Comparison of ENCODE assay signal across 22 cellular contexts in the genomic region with DNA sequence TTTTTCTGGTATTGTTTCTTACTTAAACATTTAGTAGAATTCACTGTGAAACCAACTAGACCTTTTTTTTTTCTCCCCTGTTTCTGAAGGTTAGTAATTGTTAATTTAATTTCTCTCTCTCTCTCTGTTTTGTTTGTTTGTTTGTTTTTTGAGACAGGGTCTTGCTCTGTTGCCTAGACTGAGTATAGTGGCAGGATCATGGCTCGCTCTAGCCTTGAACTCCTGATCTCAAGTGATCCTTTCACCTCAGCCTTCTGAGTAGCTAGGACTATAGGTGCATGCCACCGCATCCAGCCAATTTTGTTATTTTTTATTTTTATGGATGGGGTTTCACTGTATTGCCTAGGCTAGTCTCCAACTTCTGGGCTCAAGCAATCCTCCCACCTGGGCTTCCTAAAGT.
DNase-seq lines count a peak whose midpoint lies in the region; ATAC-seq, FAIRE-seq and TF ChIP-seq lines count a peak whose summit lies in the region.
"Had no signal": no experiment of that assay in that cellular context is flagged by ENCODE, and none has a peak within 500 bp of the region (broad histone marks: within the 10 kb centered on the region; RNA-seq: fewer than 3 reads in every experiment).

No MANE protein-coding gene starts in this region.

- H2BK5ac ChIP-seq in H9 (ENCODE audit: insufficient read length, low read length), result peak overlapping the region; percentile 86

- no peak overlapping the region for H2BK15ac ChIP-seq in H9 (ENCODE audit: low read depth, low read length)

- SMC1A ChIA-PET in GM12878 (lab: Charles Lee; ENCODE audit: uncharacterized antibody, unreplicated experiment), result interaction anchor here (0.6 kb wide), 1 partner anchor 27 kb away, joined by 3 read pairs; no protein-coding TSS in a partner anchor

- H2AK5ac ChIP-seq in H9 (ENCODE audit: insufficient read length, low read length), result no peak overlapping the region

- H3K4me3 Mint-ChIP-seq in H9, result peak overlapping the region; percentile 82 to 93
- H3K4me3 Mint-ChIP-seq in neural progenitor cell, result peak overlapping the region; percentile 81
- H3K4me3 Mint-ChIP-seq: activated naive CD8-positive, alpha-beta T cell treated with anti-CD3 and anti-CD28 coated beads for 36 hours; activated T-helper 1 cell treated with anti-CD3 and anti-CD28 coated beads, Interleukin-12 subunit alpha, Interleukin-12 subunit beta, Interleukin-2, Interleukin-4 antibody, amounts not matched to agents 30 ng/mL and 10 ng/mL and 1 ng/mL, durations not matched to agents 14 hours and 24 hours and 36 hours had no signal

- no peak overlapping the region for H2BK12ac ChIP-seq in H9 (ENCODE audit: insufficient read length, low read depth, low read length)

- no peak overlapping the region for H3K18ac ChIP-seq in H9 (ENCODE audit: insufficient read length, low read depth, low read length)

- H3K4me2 ChIP-seq in H9 (ENCODE audit: insufficient read depth, insufficient read length, low read length) (peak overlapping the region; percentile 71), GM12878 (ENCODE audit: control insufficient read depth, insufficient read depth) (no peak overlapping the region), neural progenitor cell (peak overlapping the region; percentile 88)

- in situ Hi-C loops in GM12878 (cut with MboI) (no loop called here), HAP-1 (cut with MboI; ENCODE audit: low sequenced_read_pairs) (no loop called here)

- DNase-seq in H9 (no peak), GM12878 (ENCODE audit: low read depth, low spot score) (no peak), iPS DF 6.9 (ENCODE audit: low read depth, low spot score) (no peak), neural progenitor cell (ENCODE audit: low spot score) (no peak), HAP-1 (ENCODE audit: low spot score in 2 of 2) (no peak), NCI-H748 treated with DMSO at 0.1 percent for 48 hours (lab: John Stamatoyannopoulos, UW) (no peak)
- DNase-seq in stimulated activated CD4-positive, alpha-beta T cell treated with anti-CD3 and anti-CD28 coated beads, Interleukin-1b, Interleukin-23, amount 100 ng/mL, for 48 hours, result no peak
- DNase-seq: activated naive CD8-positive, alpha-beta T cell treated with anti-CD3 and anti-CD28 coated beads for 36 hours; CD4-positive, alpha-beta memory T cell; cortex of kidney; foreskin fibroblast; hypothalamus; Kasumi-1; left cardiac atrium; midbrain; NCI-H526 had no signal

- TF ChIP-seq RAD21 in GM12878 (IDR thresholded peaks at IDR 0.05; ENCODE audit: insufficient read depth, low read depth, low read length), result no peak

- H3K9me3 Mint-ChIP-seq in H9, result peaks cover 0 to 6% of the 10 kb centered on the region in 2 experiments; a peak in 2 of 5 replicates
- peaks cover 21% of the 10 kb centered on the region for H3K9me3 Mint-ChIP-seq in neural progenitor cell
- H3K9me3 Mint-ChIP-seq: activated naive CD8-positive, alpha-beta T cell treated with anti-CD3 and anti-CD28 coated beads for 36 hours; activated T-helper 1 cell treated with anti-CD3 and anti-CD28 coated beads, Interleukin-12 subunit alpha, Interleukin-12 subunit beta, Interleukin-2, Interleukin-4 antibody, amounts not matched to agents 30 ng/mL and 10 ng/mL and 1 ng/mL, durations not matched to agents 14 hours and 24 hours and 36 hours had no signal

- POLR2A ChIA-PET in GM12878 (lab: Charles Lee), result no interaction called here

- H4K20me1 ChIP-seq in H9 (ENCODE audit: control insufficient read depth, insufficient read depth, insufficient read length) (no peaks in the 10 kb centered on the region), GM12878 (ENCODE audit: control insufficient read depth, insufficient read depth) (no peaks in the 10 kb centered on the region), neural progenitor cell (ENCODE audit: low read depth) (peaks cover 17% of the 10 kb centered on the region)

- no peak for TF ChIP-seq CTCF in H9 (conservative IDR thresholded peaks at IDR 0.05)
- TF ChIP-seq CTCF in GM12878 (IDR thresholded peaks at IDR 0.05 in 2 of 3, conservative IDR thresholded peaks at IDR 0.05 in 1 of 3; ENCODE audit: control insufficient read depth in 2 of 3, extremely low read depth in 1 of 3, insufficient read depth in 1 of 3, low read depth in 3 of 3, low read length in 3 of 3), result no peak
- TF ChIP-seq CTCF in neural progenitor cell (IDR thresholded peaks at IDR 0.05), result no peak

- WGBS in H9 (ENCODE audit: extremely low coverage, insufficient read length, low lambda C conversion rate), result no CpG with 5 or more reads among the region's 2 CpGs
- WGBS in GM12878 (ENCODE audit: insufficient coverage, insufficient replicate concordance, low lambda C conversion rate, missing lambda C conversion rate), result 93% methylated on average over 2 of the region's 2 CpGs
- no CpG with 5 or more reads among the region's 2 CpGs for WGBS in iPS DF 6.9 (ENCODE audit: insufficient coverage, insufficient read length)

- H3K23ac ChIP-seq in H9 (ENCODE audit: insufficient read length, low read depth, low read length), result no peak overlapping the region

- RAD21 ChIA-PET in GM12878 (lab: Charles Lee; ENCODE audit: unreplicated experiment), result no interaction called here

- H3K4me1 ChIP-seq in H9 (ENCODE audit: insufficient read depth, low read length), result no peaks in the 10 kb centered on the region; the same call in 1 of the 2 replicates
- H3K4me1 ChIP-seq in GM12878 (ENCODE audit: control insufficient read depth, insufficient read depth, low read length), result peaks cover 8% of the 10 kb centered on the region; the same call in 1 of the 2 replicates
- H3K4me1 ChIP-seq in iPS DF 6.9 (ENCODE audit: control insufficient read depth, insufficient read depth, low read length), result peaks cover 4% of the 10 kb centered on the region; the same call in 1 of the 2 replicates
- peaks cover 21% of the 10 kb centered on the region for H3K4me1 ChIP-seq in neural progenitor cell
- H3K4me1 ChIP-seq in HAP-1, result no peaks in the 10 kb centered on the region
- H3K4me1 ChIP-seq: spleen, upper lobe of left lung had no signal

- H2AFZ ChIP-seq in H9 (ENCODE audit: low read length) (no peak overlapping the region), GM12878 (ENCODE audit: control insufficient read depth, low read depth, low read length) (no peak overlapping the region), neural progenitor cell (replicated peaks) (no peak overlapping the region)

- no peak for TF ChIP-seq EP300 in GM12878 (IDR thresholded peaks at IDR 0.05; ENCODE audit: borderline replicate concordance in 1 of 2, control insufficient read depth in 1 of 2, low read depth in 2 of 2, low read length in 2 of 2)

- no peak overlapping the region for H2BK20ac ChIP-seq in H9 (ENCODE audit: low read depth, low read length, poor library complexity, severe bottlenecking)

- no peak for ATAC-seq in GM12878
- no peak for ATAC-seq in GM19467 (IDR thresholded peaks at IDR 0.05; ENCODE audit: unreplicated experiment)
- ATAC-seq: left cardiac atrium had no signal

- no peak for FAIRE-seq in GM12878 (lab: Jason Lieb, UNC)
- FAIRE-seq: GM19239 had no signal

- H3K4me3 ChIP-seq in GM12878 (no peak overlapping the region), iPS DF 6.9 (ENCODE audit: low read length) (peak overlapping the region; percentile 99; the same call in 1 of the 2 replicates), neural progenitor cell (peak overlapping the region; percentile 72), HAP-1 (no peak overlapping the region)
- H3K4me3 ChIP-seq: spleen, upper lobe of left lung had no signal

- peak overlapping the region; percentile 67 for H3T11ph ChIP-seq in H9 (ENCODE audit: low read length)

- peaks cover 2% of the 10 kb centered on the region for H3K79me1 ChIP-seq in H9 (ENCODE audit: insufficient read depth, low read depth, low read length, poor library complexity, severe bottlenecking)

- H3K14ac ChIP-seq in H9 (ENCODE audit: insufficient read depth, low read length), result peak overlapping the region; percentile 80; the same call in 1 of the 2 replicates

- H3K27ac Mint-ChIP-seq in H9, result peak overlapping the region; percentile 39 to 99 (median 98); a peak in 6 of 7 replicates
- H3K27ac Mint-ChIP-seq in neural progenitor cell, result peak overlapping the region; percentile 11
- H3K27ac Mint-ChIP-seq: activated naive CD8-positive, alpha-beta T cell treated with anti-CD3 and anti-CD28 coated beads for 36 hours; activated T-helper 1 cell treated with anti-CD3 and anti-CD28 coated beads, Interleukin-12 subunit alpha, Interleukin-12 subunit beta, Interleukin-2, Interleukin-4 antibody, amounts not matched to agents 30 ng/mL and 10 ng/mL and 1 ng/mL, durations not matched to agents 14 hours and 24 hours and 36 hours had no signal

- H3K56ac ChIP-seq in H9 (ENCODE audit: insufficient read length, low read depth, low read length), result no peak overlapping the region

- H3K27ac ChIP-seq in H9 (ENCODE audit: insufficient read length, low read depth, low read length) (no peak overlapping the region), GM12878 (ENCODE audit: control insufficient read depth, insufficient read depth) (no peak overlapping the region), iPS DF 6.9 (ENCODE audit: low read length) (no peak overlapping the region), neural progenitor cell (no peak overlapping the region)
- H3K27ac ChIP-seq: neutrophil, spleen, upper lobe of left lung had no signal

- TF ChIP-seq POLR2A in GM12878 (IDR thresholded peaks at IDR 0.05; ENCODE audit: low read depth, low read length), result no peak

- H4K5ac ChIP-seq in H9 (ENCODE audit: insufficient read length, low read depth, low read length), result no peak overlapping the region

- H3K9me3 ChIP-seq in H9 (ENCODE audit: control insufficient read depth, low read depth, low read length) (no peaks in the 10 kb centered on the region), GM12878 (replicated peaks; ENCODE audit: control insufficient read depth, insufficient read depth, low read length) (no peaks in the 10 kb centered on the region), iPS DF 6.9 (ENCODE audit: control insufficient read depth, insufficient read depth, low read length) (no peaks in the 10 kb centered on the region; the same call in 1 of the 2 replicates), neural progenitor cell (ENCODE audit: low read depth) (no peaks in the 10 kb centered on the region), HAP-1 (peaks cover under 1% of the 10 kb centered on the region; the same call in 1 of the 2 replicates)
- H3K9me3 ChIP-seq: neutrophil, upper lobe of left lung had no signal

- intact Hi-C loops in GM12878 (cut with micrococcal nuclease; ENCODE audit: unreplicated experiment), result no loop called here

- CTCF ChIA-PET in GM12878 (lab: Yijun Ruan, JAX), result no interaction called here

- H3K27me3 Mint-ChIP-seq in H9 (ENCODE audit: low read depth) (peaks cover 11% of the 10 kb centered on the region), neural progenitor cell (ENCODE audit: insufficient read depth, low read depth) (peaks cover 2% of the 10 kb centered on the region)
- H3K27me3 Mint-ChIP-seq: activated naive CD8-positive, alpha-beta T cell treated with anti-CD3 and anti-CD28 coated beads for 36 hours; CD4-positive, alpha-beta memory T cell had no signal

- no peaks in the 10 kb centered on the region for H3K27me3 ChIP-seq in H9 (ENCODE audit: insufficient read depth, low read length)
- no peaks in the 10 kb centered on the region for H3K27me3 ChIP-seq in GM12878 (replicated peaks in 1 of 2; ENCODE audit: control insufficient read depth in 2 of 2, insufficient read depth in 2 of 2, low read length in 1 of 2)
- no peaks in the 10 kb centered on the region for H3K27me3 ChIP-seq in iPS DF 6.9 (ENCODE audit: control insufficient read depth, insufficient read depth, low read length)
- no peaks in the 10 kb centered on the region for H3K27me3 ChIP-seq in neural progenitor cell
- H3K27me3 ChIP-seq in HAP-1 (ENCODE audit: low read depth), result no peaks in the 10 kb centered on the region
- H3K27me3 ChIP-seq: neutrophil, spleen, upper lobe of left lung had no signal

- H4K8ac ChIP-seq in H9 (replicated peaks; ENCODE audit: insufficient read length, low read depth, low read length), result no peak overlapping the region

- no TSS peak for BruUV-seq in GM12878 (replicated peaks; lab: Mats Ljungman, UMichigan)

- H3K36me3 Mint-ChIP-seq in H9 (ENCODE audit: insufficient read depth in 1 of 3, low read depth in 3 of 3), result peaks cover 6 to 24% (median 18%) of the 10 kb centered on the region in 3 experiments; a peak in 6 of 7 replicates
- peaks cover 15% of the 10 kb centered on the region for H3K36me3 Mint-ChIP-seq in neural progenitor cell

- H3K4ac ChIP-seq in H9 (ENCODE audit: low read depth, low read length), result no peak overlapping the region; the same call in 1 of the 2 replicates

- no peak overlapping the region for H2BK120ac ChIP-seq in H9 (ENCODE audit: low read depth, low read length, poor library complexity, severe bottlenecking)

- no peaks in the 10 kb centered on the region for H3K23me2 ChIP-seq in H9 (ENCODE audit: insufficient read length, low read depth, low read length, poor library complexity, severe bottlenecking)

- H3K9ac ChIP-seq in H9 (ENCODE audit: extremely low read depth, insufficient read length, low read length), result peak overlapping the region; percentile 96
- no peak overlapping the region for H3K9ac ChIP-seq in GM12878 (ENCODE audit: control insufficient read depth, insufficient read depth, low read length)
- H3K9ac ChIP-seq in neural progenitor cell, result peak overlapping the region; percentile 63

- H3K4me1 Mint-ChIP-seq in H9 (peaks cover 19 to 30% of the 10 kb centered on the region in 2 experiments), neural progenitor cell (no peaks in the 10 kb centered on the region)

- H3K36me3 ChIP-seq in GM12878 (ENCODE audit: control insufficient read depth in 2 of 2, insufficient read depth in 2 of 2, low read length in 1 of 2) (peaks cover 0 to 15% of the 10 kb centered on the region in 2 experiments; a peak in 2 of 4 replicates), iPS DF 6.9 (ENCODE audit: control insufficient read depth, insufficient read depth, low read length) (peaks cover 2% of the 10 kb centered on the region; the same call in 1 of the 2 replicates), neural progenitor cell (peaks cover 19% of the 10 kb centered on the region), HAP-1 (replicated peaks) (peaks cover 5% of the 10 kb centered on the region)

- peaks cover 7% of the 10 kb centered on the region; the same call in 1 of the 2 replicates for H3K79me2 ChIP-seq in H9 (ENCODE audit: insufficient read depth, low read length)
- peaks cover 18% of the 10 kb centered on the region for H3K79me2 ChIP-seq in GM12878 (ENCODE audit: control insufficient read depth, insufficient read depth, low read length)
- H3K79me2 ChIP-seq in neural progenitor cell (ENCODE audit: low read depth), result peaks cover 56% of the 10 kb centered on the region

- H3F3A ChIP-seq in neural progenitor cell (ENCODE audit: low read depth), result no peaks in the 10 kb centered on the region

- H4K91ac ChIP-seq in H9 (ENCODE audit: insufficient read length, low read depth, low read length), result no peak overlapping the region

Comparison
In these comparisons a context has a peak if more than half of its experiments do, and no peak if none do; other contexts are left out.
1. H3K4me3 ChIP-seq: peak in iPS DF 6.9 (single experiment) and neural progenitor cell (single experiment); none in GM12878 (single experiment) and HAP-1 (single experiment).